13 cellular contexts compared by ENCODE assay signal in the genomic region with DNA sequence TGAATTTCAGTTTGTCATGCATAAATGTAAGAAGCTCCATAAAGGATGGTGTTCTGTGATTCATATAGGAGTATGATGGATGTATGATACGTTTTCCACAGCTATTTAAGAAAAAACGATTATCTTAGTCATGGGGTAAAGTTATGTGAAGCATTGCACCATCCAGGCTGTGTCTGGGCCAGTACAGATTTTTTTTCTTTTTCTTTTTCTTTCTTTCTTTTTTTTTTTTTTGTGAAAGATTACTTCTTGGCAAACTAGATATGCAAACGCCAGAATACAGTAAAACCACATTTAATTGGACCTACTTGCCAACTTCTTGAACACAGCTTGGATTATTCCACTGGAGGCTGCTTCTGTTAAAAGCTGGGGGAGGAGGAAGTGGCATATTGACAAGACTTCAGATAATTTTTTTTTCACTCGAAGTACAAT. TPM values are rescaled to one million over a fixed set of nuclear protein-coding genes. Genes with fewer than 3 reads are reported as not detected.
DNase-seq lines count a peak whose midpoint lies in the region; ATAC-seq and TF ChIP-seq lines count a peak whose summit lies in the region.
"Had no signal": no experiment of that assay in that cellular context is flagged by ENCODE, and none has a peak within 500 bp of the region (broad histone marks: within the 10 kb centered on the region; RNA-seq: fewer than 3 reads in every experiment).

No MANE protein-coding gene starts in this region.

- no peak overlapping the region for H2BK120ac ChIP-seq in IMR-90 (ENCODE audit: low read depth, low read length)

- in situ Hi-C loops in IMR-90 (cut with MboI; ENCODE audit: low sequenced_read_pairs): loop anchor here (25.0 kb wide), 1 partner anchor 196 kb away; no protein-coding TSS in a partner anchor

- H2AFZ ChIP-seq in IMR-90 (replicated peaks; ENCODE audit: low read length, poor library complexity): no peak overlapping the region

- H4K8ac ChIP-seq in IMR-90 (ENCODE audit: low read depth in 2 of 2, low read length in 2 of 2): no peak overlapping the region

- POLR2A ChIA-PET in AG04450 (lab: Yijun Ruan, JAX) (interaction anchor here (0.6 to 1.3 kb wide), 7 partner anchors 13 to 442 kb away, joined by 3 to 9 read pairs (median 4); partner anchors contain the start of genes AKT3 and ZBTB18), IMR-90 (lab: Charles Lee; ENCODE audit: unreplicated experiment) (no interaction called here)

- H3K56ac ChIP-seq in IMR-90 (ENCODE audit: extremely low read depth, insufficient read depth, low read length): no peak overlapping the region

- no peak overlapping the region for H2BK20ac ChIP-seq in IMR-90 (ENCODE audit: low read depth, low read length)

- H3K4me1 ChIP-seq in IMR-90 (ENCODE audit: control insufficient read depth, insufficient read depth, low read length): peaks cover 7% of the 10 kb centered on the region

- H3K79me1 ChIP-seq in IMR-90 (ENCODE audit: low read depth in 1 of 2, low read length in 2 of 2): no peaks in the 10 kb centered on the region

- no CpG with 5 or more reads among the region's 4 CpGs for WGBS in IMR-90 (ENCODE audit: extremely low coverage in 2 of 2, insufficient read length in 1 of 2), 2 experiments

- no peak overlapping the region for H3K14ac ChIP-seq in IMR-90 (replicated peaks; ENCODE audit: low read depth, low read length)

- dilution Hi-C loops in IMR-90 (cut with HindIII; ENCODE audit: low sequenced_read_pairs, unreplicated experiment): no loop called here

- H2BK15ac ChIP-seq in IMR-90 (ENCODE audit: low read depth, low read length): no peak overlapping the region

- 0 out of 2 replicates have a peak, but pooled peaks cover 2% of the 10 kb centered on the region for H3K9me1 ChIP-seq in IMR-90 (ENCODE audit: insufficient read depth, low read length)

- DNase-seq in AG04450 (ENCODE audit: low read depth, low spot score): peak; percentile 36
- DNase-seq in IMR-90: peak; percentile 84
- DNase-seq in amniotic epithelial cell (ENCODE audit: low read depth): peak; percentile 95
- peak; percentile 41 for DNase-seq in fibroblast of villous mesenchyme (ENCODE audit: low read depth)
- DNase-seq in activated CD8-positive, alpha-beta memory T cell treated with anti-CD3 and anti-CD28 coated beads, Interleukin-2, amount 50 U/mL, for 4 hours: no peak
- no peak for DNase-seq in activated gamma-delta T cell (lab: John Stamatoyannopoulos, UW)
- DNase-seq: activated CD4-positive, alpha-beta T cell treated with anti-CD3 and anti-CD28 coated beads, Interleukin-2, amount 50 U/mL, for 1 hour; activated naive CD4-positive, alpha-beta T cell treated with anti-CD3 and anti-CD28 coated beads, Interleukin-2, amount 50 U/mL, for 16 hours; CD4-positive, alpha-beta T cell; SW 1271; tibial artery had no signal

- BruUV-seq in IMR-90 (replicated peaks; lab: Mats Ljungman, UMichigan): no TSS peak

- H4K91ac ChIP-seq in IMR-90 (ENCODE audit: insufficient read depth, low read depth, low read length): no peak overlapping the region

- no peak overlapping the region for H2BK5ac ChIP-seq in IMR-90 (ENCODE audit: low read depth, low read length, poor library complexity, severe bottlenecking)

- H3K9me3 ChIP-seq in AG04450 (ENCODE audit: control insufficient read depth, insufficient read depth, low read length) (no peaks in the 10 kb centered on the region), IMR-90 (ENCODE audit: control insufficient read depth, insufficient read depth, low read length) (no peaks in the 10 kb centered on the region)
- H3K9me3 ChIP-seq: tibial artery had no signal

- no peak overlapping the region for H2AK5ac ChIP-seq in IMR-90 (ENCODE audit: low read depth, low read length)

- H3K27ac ChIP-seq in AG04450 (ENCODE audit: low read depth, low read length) (no peak overlapping the region), IMR-90 (ENCODE audit: insufficient read depth, low read length) (no peak overlapping the region)
- H3K27ac ChIP-seq: tibial artery had no signal

- no peaks in the 10 kb centered on the region for H4K20me1 ChIP-seq in IMR-90 (ENCODE audit: insufficient read depth, low read length)

- no peaks in the 10 kb centered on the region for H3K36me3 ChIP-seq in IMR-90 (ENCODE audit: control insufficient read depth, insufficient read depth, low read length)
- H3K36me3 ChIP-seq: tibial artery had no signal

- TF ChIP-seq CTCF in AG04450 (IDR thresholded peaks at IDR 0.05; ENCODE audit: low read depth, low read length): no peak
- TF ChIP-seq CTCF in IMR-90 (conservative IDR thresholded peaks at IDR 0.05; ENCODE audit: low read depth, low read length): no peak
- TF ChIP-seq CTCF in fibroblast of villous mesenchyme (IDR thresholded peaks at IDR 0.05; ENCODE audit: insufficient read depth, low read depth, low read length): no peak

- intact Hi-C loops in IMR-90 (cut with micrococcal nuclease): no loop called here

- TF ChIP-seq RAD21 in IMR-90 (IDR thresholded peaks at IDR 0.05; ENCODE audit: low read length): no peak

- no peak overlapping the region for H3K4ac ChIP-seq in IMR-90 (ENCODE audit: low read depth, low read length)

- H3K27me3 ChIP-seq in AG04450 (ENCODE audit: control insufficient read depth, insufficient read depth, low read length) (no peaks in the 10 kb centered on the region), IMR-90 (ENCODE audit: control insufficient read depth, insufficient read depth, low read length) (no peaks in the 10 kb centered on the region)
- H3K27me3 ChIP-seq: tibial artery had no signal

- H2AK9ac ChIP-seq in IMR-90 (replicated peaks; ENCODE audit: low read depth, low read length, poor library complexity): no peak overlapping the region

- ATAC-seq in IMR-90 (ENCODE audit: low read depth): peak; percentile 81
- no peak for ATAC-seq in GM21825 (IDR thresholded peaks at IDR 0.05; ENCODE audit: unreplicated experiment)
- no peak for ATAC-seq in GM18511 (IDR thresholded peaks at IDR 0.05; ENCODE audit: unreplicated experiment)

- no peak overlapping the region for H3K4me2 ChIP-seq in IMR-90 (ENCODE audit: low read depth, low read length)

- no peak overlapping the region for H4K5ac ChIP-seq in IMR-90 (ENCODE audit: low read depth, low read length)

- H3K4me3 ChIP-seq in AG04450 (ENCODE audit: low read depth, low read length) (no peak overlapping the region), IMR-90 (ENCODE audit: insufficient read depth, low read depth, low read length) (no peak overlapping the region), fibroblast of villous mesenchyme (ENCODE audit: low read depth, low read length) (no peak overlapping the region)
- H3K4me3 ChIP-seq: tibial artery had no signal

- CTCF ChIA-PET in AG04450 (lab: Charles Lee) (interaction anchor here (0.7 to 1.8 kb wide), 4 partner anchors 12 to 206 kb away, joined by 3 to 7 read pairs (median 3); no protein-coding TSS in a partner anchor), IMR-90 (lab: Yijun Ruan, JAX) (interaction anchor here (0.6 to 0.7 kb wide), 2 partner anchors 14 to 352 kb away, joined by 3 read pairs; no protein-coding TSS in a partner anchor)

- H3K18ac ChIP-seq in IMR-90 (ENCODE audit: low read depth, low read length): no peak overlapping the region

- no peak for TF ChIP-seq POLR2A in IMR-90 (IDR thresholded peaks at IDR 0.05; ENCODE audit: low read depth, low read length)

- no peak overlapping the region for H3K9ac ChIP-seq in IMR-90 (ENCODE audit: low read depth, low read length)

- no peak overlapping the region for H3K23ac ChIP-seq in IMR-90 (ENCODE audit: low read depth, low read length)

TF ChIP-seq in IMR-90, 13 proteins besides CTCF, POLR2A, EP300 and RAD21:
- TF ChIP-seq RCOR1 (IDR thresholded peaks at IDR 0.05; ENCODE audit: insufficient replicate concordance, low read length): no peak
- TF ChIP-seq CEBPB (IDR thresholded peaks at IDR 0.05; ENCODE audit: low read depth, low read length): peak; percentile 93

RNA-seq across cellular contexts. Expression of gene ZBTB18, which starts 14.9 kb away (rescaled TPM):
- polyA plus RNA-seq in AG04450 (2011; rRNA removed) (11.0 and 12.7 TPM in 2 replicates), IMR-90 (2012; rRNA removed) (10.0 and 10.3 TPM in 2 replicates)
- polyA minus RNA-seq in AG04450 (2011; rRNA and poly(A)+ RNA removed): 15.1 and 16.2 TPM in 2 replicates
- total RNA-seq in IMR-90 (2012; rRNA removed) (14.7 and 16.0 TPM in 2 replicates), fibroblast of villous mesenchyme (9.3 and 12.1 TPM in 2 replicates)
- polyA plus RNA-seq in IMR-90 (2012; cell fraction: cytosol; rRNA removed): 5.8 and 6.4 TPM in 2 replicates
- 15.5 and 19.3 TPM in 2 replicates for polyA plus RNA-seq in IMR-90 (2012; cell fraction: nucleus; rRNA removed; ENCODE audit: low replicate concordance)

Comparison
In these comparisons a context has a peak if more than half of its experiments do, and no peak if none do; other contexts are left out.
1. DNase-seq: peak in AG04450 (single experiment), IMR-90 (single experiment), amniotic epithelial cell (single experiment) and fibroblast of villous mesenchyme (single experiment); none in activated CD8-positive, alpha-beta memory T cell treated with anti-CD3 and anti-CD28 coated beads, Interleukin-2, amount 50 U/mL, for 4 hours (single experiment) and activated gamma-delta T cell (single experiment).